ENCODE assay signal across 13 cellular contexts in genomic region chr15:57496946-57497944, GRCh38.
A peak's percentile ranks its signal among the peaks of the same experiment; 100 is the strongest.
DNase-seq lines count a peak whose midpoint lies in the region; ATAC-seq, FAIRE-seq and TF ChIP-seq lines count a peak whose summit lies in the region.
"Had no signal": no experiment of that assay in that cellular context is flagged by ENCODE, and none has a peak within 500 bp of the region (broad histone marks: within the 10 kb centered on the region; RNA-seq: fewer than 3 reads in every experiment).

No MANE protein-coding gene starts in this region.

- H3K4me1 ChIP-seq in breast epithelium, result peaks cover 7 to 29% of the 10 kb centered on the region in 2 donors
- peaks cover 18% of the 10 kb centered on the region for H3K4me1 ChIP-seq in PC-3 (ENCODE audit: insufficient read depth, low read length)
- peaks cover 78% of the 10 kb centered on the region for H3K4me1 ChIP-seq in HepG2 (ENCODE audit: insufficient read depth, low read length)
- H3K4me1 ChIP-seq in upper lobe of left lung, result peaks cover 17 to 25% (median 20%) of the 10 kb centered on the region in 4 donors

- TF ChIP-seq RAD21 in HepG2 (CRISPR knock-in tag; IDR thresholded peaks at IDR 0.05), result no peak

- H3K79me2 ChIP-seq in PC-3 (ENCODE audit: low read length) (no peaks in the 10 kb centered on the region), HepG2 (ENCODE audit: insufficient read depth, low read length) (no peaks in the 10 kb centered on the region)

- in situ Hi-C loops in HepG2 (cut with HindIII; ENCODE audit: extremely low pct_ligation_motif_present, low pct_unique_long_range_greater_than_20kb), result no loop called here

- H3K9me3 Mint-ChIP-seq in MCF 10A (ENCODE audit: unreplicated experiment), result no peaks in the 10 kb centered on the region

- H3K9me2 ChIP-seq in PC-3 (replicated peaks; ENCODE audit: low read length), result no peaks in the 10 kb centered on the region

- TF ChIP-seq EP300 in HepG2 (IDR thresholded peaks at IDR 0.05; ENCODE audit: low read depth in 2 of 2, low read length in 2 of 2), result peak; percentile 78 to 97; a peak in 3 of 4 replicates
- TF ChIP-seq EP300 in HepG2 (CRISPR knock-in tag; IDR thresholded peaks at IDR 0.05; ENCODE audit: borderline replicate concordance), result peak; percentile 98
- TF ChIP-seq EP300 in upper lobe of left lung (IDR thresholded peaks at IDR 0.05), result no peak

- no peaks in the 10 kb centered on the region for H3K36me3 Mint-ChIP-seq in MCF 10A (ENCODE audit: insufficient read depth, unreplicated experiment)

- no peaks in the 10 kb centered on the region for H3K27me3 ChIP-seq in breast epithelium
- no peaks in the 10 kb centered on the region for H3K27me3 ChIP-seq in PC-3 (ENCODE audit: low read length)
- H3K27me3 ChIP-seq in HepG2 (ENCODE audit: control insufficient read depth in 1 of 2, insufficient read depth in 2 of 2, low read length in 2 of 2), result no peaks in the 10 kb centered on the region
- H3K27me3 ChIP-seq in upper lobe of left lung, result no peaks in the 10 kb centered on the region

- DNase-seq in breast epithelium (ENCODE audit: low spot score in 2 of 2), result peak; percentile 77 to 83
- DNase-seq in MCF 10A (ENCODE audit: unreplicated experiment), result no peak
- DNase-seq in PC-3, result peak; percentile 67
- DNase-seq in HepG2 (ENCODE audit: low spot score), result peak; percentile 100
- peak; percentile 41 to 72 for DNase-seq in upper lobe of left lung
- DNase-seq in nucleus accumbens (lab: John Stamatoyannopoulos, UW), result no peak
- no peak for DNase-seq in stimulated activated naive CD4-positive, alpha-beta T cell treated with Interleukin-2 at 50 U/mL for 16 hours (lab: John Stamatoyannopoulos, UW)
- DNase-seq: activated CD8-positive, alpha-beta memory T cell treated with anti-CD3 and anti-CD28 coated beads, Interleukin-2, amount 50 U/mL, for 4 hours; effector CD8-positive, alpha-beta T cell; KBM-7; stimulated activated CD8-positive, alpha-beta memory T cell treated with anti-CD3 and anti-CD28 coated beads, Interleukin-4, amount 100 ng/mL, for 48 hours; T-helper 17 cell had no signal

- 17% methylated on average over 9 of the region's 16 CpGs for WGBS in HepG2 (ENCODE audit: low lambda C conversion rate)
- WGBS in upper lobe of left lung, 2 donors, result 61 to 64% methylated on average over 15 to 16 of the region's 16 CpGs

- H3K9me3 ChIP-seq in breast epithelium, result no peaks in the 10 kb centered on the region
- no peaks in the 10 kb centered on the region for H3K9me3 ChIP-seq in PC-3 (ENCODE audit: low read length)
- H3K9me3 ChIP-seq in HepG2 (ENCODE audit: low read length), result no peaks in the 10 kb centered on the region
- H3K9me3 ChIP-seq in upper lobe of left lung, result no peaks in the 10 kb centered on the region

- H3K4me3 Mint-ChIP-seq in MCF 10A (ENCODE audit: unreplicated experiment), result no peak overlapping the region
- H3K4me3 Mint-ChIP-seq: T-helper 17 cell had no signal

- H4K20me1 ChIP-seq in PC-3 (ENCODE audit: low read length) (no peaks in the 10 kb centered on the region), HepG2 (ENCODE audit: insufficient read depth, low read length) (no peaks in the 10 kb centered on the region)

- CTCF ChIA-PET in MCF 10A (lab: Yijun Ruan, JAX) (no interaction called here), PC-3 (lab: Charles Lee) (no interaction called here), HepG2 (lab: Yijun Ruan, JAX; ENCODE audit: low intra/inter-chr PET ratio, low total read pairs) (no interaction called here)

- BruUV-seq in MCF 10A (replicated peaks; lab: Mats Ljungman, UMichigan), result no TSS peak
- no TSS peak for BruUV-seq in PC-3 (replicated peaks; lab: Mats Ljungman, UMichigan)
- no TSS peak for BruUV-seq in HepG2 (replicated peaks; lab: Mats Ljungman, UMichigan)

- H3K9ac ChIP-seq in PC-3 (ENCODE audit: low read length) (no peak overlapping the region), HepG2 (ENCODE audit: insufficient read depth, low read depth, low read length) (peak overlapping the region; percentile 77)

- TF ChIP-seq CTCF in breast epithelium (IDR thresholded peaks at IDR 0.05) (peak in 1 of 3 donors; percentile 13), MCF 10A (IDR thresholded peaks at IDR 0.05; ENCODE audit: unreplicated experiment) (no peak), PC-3 (conservative IDR thresholded peaks at IDR 0.05; ENCODE audit: low read depth, low read length) (no peak), HepG2 (CRISPR knock-in tag; IDR thresholded peaks at IDR 0.05) (no peak), upper lobe of left lung (IDR thresholded peaks at IDR 0.05) (no peak)

- H3K4me3 ChIP-seq in breast epithelium (no peak overlapping the region), PC-3 (ENCODE audit: low read length) (no peak overlapping the region), HepG2 (replicated peaks in 1 of 3; ENCODE audit: insufficient read depth in 1 of 3, low read depth in 2 of 3, low read length in 3 of 3) (peak overlapping the region in 1 of 3 experiments; percentile 55; a peak in 2 of 6 replicates), upper lobe of left lung (no peak overlapping the region)

- no peaks in the 10 kb centered on the region for H3F3A ChIP-seq in PC-3 (ENCODE audit: low read length, unreplicated experiment)

- ATAC-seq in PC-3 (peak; percentile 82), HepG2 (peak; percentile 97), upper lobe of left lung (ENCODE audit: low FRiP score in 2 of 2) (peak in 1 of 2 donors; percentile 50), HG02588 (IDR thresholded peaks at IDR 0.05; ENCODE audit: unreplicated experiment) (no peak)
- ATAC-seq: T-helper 17 cell had no signal

- H3K27ac ChIP-seq in breast epithelium (peak overlapping the region; percentile 90 to 91), PC-3 (ENCODE audit: low read length) (peak overlapping the region; percentile 57), HepG2 (ENCODE audit: extremely low read length, insufficient read depth, low read length) (peak overlapping the region; percentile 94), upper lobe of left lung (peak overlapping the region; percentile 56 to 79 (median 66))

- TF ChIP-seq POLR2A in breast epithelium (IDR thresholded peaks at IDR 0.05) (no peak), HepG2 (IDR thresholded peaks at IDR 0.05; ENCODE audit: insufficient read depth in 1 of 2, low read depth in 2 of 2, low read length in 2 of 2) (peak; percentile 78 to 89), upper lobe of left lung (IDR thresholded peaks at IDR 0.05) (no peak)

- H2AFZ ChIP-seq in PC-3 (ENCODE audit: low read length) (peak overlapping the region; percentile 55; the same call in 1 of the 2 replicates), HepG2 (ENCODE audit: low read length) (no peak overlapping the region)

- intact Hi-C loops in breast epithelium (cut with DNase I; ENCODE audit: low total_unique reads), result no loop called here
- intact Hi-C loops in MCF 10A (cut with micrococcal nuclease), result no loop called here
- intact Hi-C loops in PC-3 (cut with micrococcal nuclease), result no loop called here
- intact Hi-C loops in HepG2 (cut with micrococcal nuclease; ENCODE audit: unreplicated experiment), result loop anchor here (1.0 kb wide), 1 partner anchor 19 kb away; no protein-coding TSS in a partner anchor

- no peaks in the 10 kb centered on the region for H3K4me1 Mint-ChIP-seq in MCF 10A (ENCODE audit: insufficient read depth, unreplicated experiment)
- H3K4me1 Mint-ChIP-seq: T-helper 17 cell had no signal

- POLR2A ChIA-PET in MCF 10A (lab: Yijun Ruan, JAX), result no interaction called here
- POLR2A ChIA-PET in PC-3 (lab: Charles Lee; ENCODE audit: unreplicated experiment), result no interaction called here
- POLR2A ChIA-PET in HepG2 (lab: Yijun Ruan, JAX), result interaction anchor here (1.1 to 2.6 kb wide), 3 partner anchors 11 to 121 kb away, joined by 3 to 26 read pairs (median 9); partner anchors contain the start of gene CGNL1

- peak; percentile 97 for FAIRE-seq in HepG2 (lab: Jason Lieb, UNC)

- H3K36me3 ChIP-seq in breast epithelium, result no peaks in the 10 kb centered on the region
- H3K36me3 ChIP-seq in PC-3 (ENCODE audit: low read depth, low read length), result no peaks in the 10 kb centered on the region
- H3K36me3 ChIP-seq in HepG2 (replicated peaks in 1 of 2; ENCODE audit: control insufficient read depth in 1 of 2, insufficient read depth in 2 of 2, low read length in 2 of 2), result no peaks in the 10 kb centered on the region
- no peaks in the 10 kb centered on the region for H3K36me3 ChIP-seq in upper lobe of left lung

- H3K4me2 ChIP-seq in PC-3 (ENCODE audit: low read length), result peak overlapping the region; percentile 37
- peak overlapping the region; percentile 74 for H3K4me2 ChIP-seq in HepG2 (ENCODE audit: low read depth, low read length)

- no peak overlapping the region for H3K27ac Mint-ChIP-seq in MCF 10A (ENCODE audit: low read depth, unreplicated experiment)
- H3K27ac Mint-ChIP-seq: T-helper 17 cell had no signal

- H3K27me3 Mint-ChIP-seq in MCF 10A (ENCODE audit: insufficient read depth, unreplicated experiment), result no peaks in the 10 kb centered on the region

TF ChIP-seq in HepG2, 621 proteins besides CTCF, POLR2A, EP300 and RAD21 (continues in another document):
- TF ChIP-seq E2F2 (CRISPR knock-in tag; IDR thresholded peaks at IDR 0.05; ENCODE audit: borderline replicate concordance) (no peak), ZNF7 (CRISPR knock-in tag; IDR thresholded peaks at IDR 0.05) (no peak), ATF1 (CRISPR knock-in tag; IDR thresholded peaks at IDR 0.05) (no peak), ZNF746 (CRISPR knock-in tag; IDR thresholded peaks at IDR 0.05) (peak; percentile 92), NFE2L1 (CRISPR knock-in tag; IDR thresholded peaks at IDR 0.05; ENCODE audit: borderline replicate concordance) (no peak), ZFP82 (CRISPR knock-in tag; IDR thresholded peaks at IDR 0.05; ENCODE audit: borderline replicate concordance) (no peak), TOPORS (CRISPR knock-in tag; IDR thresholded peaks at IDR 0.05) (0 out of 2 replicates have a peak, but pooled peaks have one; percentile 31), GPBP1L1 (CRISPR knock-in tag; IDR thresholded peaks at IDR 0.05) (no peak)

Comparison
In these comparisons a context has a peak if more than half of its experiments do, and no peak if none do; other contexts are left out.
1. DNase-seq: peak in breast epithelium (2 of 2), PC-3 (single experiment), HepG2 (single experiment) and upper lobe of left lung (2 of 2); none in MCF 10A (single experiment), nucleus accumbens (0 of 56) and stimulated activated naive CD4-positive, alpha-beta T cell treated with Interleukin-2 at 50 U/mL for 16 hours (single experiment).
2. POLR2A ChIP-seq: peak in HepG2 (2 of 2); none in breast epithelium (single experiment) and upper lobe of left lung (0 of 4).
3. Peak in every context shown above with its lines, with median percentiles within 50 percentile points of each other: H3K27ac ChIP-seq.